In genomic region chr19:19320362-19321142, GRCh38 we compare ENCODE assay signal across 1 cellular context.
TF ChIP-seq lines count a peak whose summit lies in the region.

TSS of gene MAU2 (plus strand) at chr19:19320829. CDS start at chr19:19320860, 31 bp downstream.
TSS of gene SUGP1 (minus strand) at chr19:19320509. CDS start at chr19:19320496, 13 bp downstream.

TF ChIP-seq in HEK293, 187 proteins besides CTCF, POLR2A, EP300 and RAD21 (continued from another document and continues in another):
- TF ChIP-seq, protein P1, sequence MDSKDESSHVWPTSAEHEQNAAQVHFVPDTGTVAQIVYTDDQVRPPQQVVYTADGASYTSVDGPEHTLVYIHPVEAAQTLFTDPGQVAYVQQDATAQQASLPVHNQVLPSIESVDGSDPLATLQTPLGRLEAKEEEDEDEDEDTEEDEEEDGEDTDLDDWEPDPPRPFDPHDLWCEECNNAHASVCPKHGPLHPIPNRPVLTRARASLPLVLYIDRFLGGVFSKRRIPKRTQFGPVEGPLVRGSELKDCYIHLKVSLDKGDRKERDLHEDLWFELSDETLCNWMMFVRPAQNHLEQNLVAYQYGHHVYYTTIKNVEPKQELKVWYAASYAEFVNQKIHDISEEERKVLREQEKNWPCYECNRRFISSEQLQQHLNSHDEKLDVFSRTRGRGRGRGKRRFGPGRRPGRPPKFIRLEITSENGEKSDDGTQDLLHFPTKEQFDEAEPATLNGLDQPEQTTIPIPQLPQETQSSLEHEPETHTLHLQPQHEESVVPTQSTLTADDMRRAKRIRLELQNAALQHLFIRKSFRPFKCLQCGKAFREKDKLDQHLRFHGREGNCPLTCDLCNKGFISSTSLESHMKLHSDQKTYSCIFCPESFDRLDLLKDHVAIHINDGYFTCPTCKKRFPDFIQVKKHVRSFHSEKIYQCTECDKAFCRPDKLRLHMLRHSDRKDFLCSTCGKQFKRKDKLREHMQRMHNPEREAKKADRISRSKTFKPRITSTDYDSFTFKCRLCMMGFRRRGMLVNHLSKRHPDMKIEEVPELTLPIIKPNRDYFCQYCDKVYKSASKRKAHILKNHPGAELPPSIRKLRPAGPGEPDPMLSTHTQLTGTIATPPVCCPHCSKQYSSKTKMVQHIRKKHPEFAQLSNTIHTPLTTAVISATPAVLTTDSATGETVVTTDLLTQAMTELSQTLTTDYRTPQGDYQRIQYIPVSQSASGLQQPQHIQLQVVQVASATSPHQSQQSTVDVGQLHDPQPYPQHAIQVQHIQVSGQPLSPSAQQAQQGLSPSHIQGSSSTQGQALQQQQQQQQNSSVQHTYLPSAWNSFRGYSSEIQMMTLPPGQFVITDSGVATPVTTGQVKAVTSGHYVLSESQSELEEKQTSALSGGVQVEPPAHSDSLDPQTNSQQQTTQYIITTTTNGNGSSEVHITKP (tag by site-specific recombination; IDR thresholded peaks at IDR 0.05): no peak
- TF ChIP-seq ZFP3 (tag by site-specific recombination; IDR thresholded peaks at IDR 0.05; ENCODE audit: low read depth): no peak
- no peak; the same call in 1 of the 2 replicates for TF ChIP-seq ZEB2 (tag by site-specific recombination; IDR thresholded peaks at IDR 0.05)
- no peak for TF ChIP-seq ZNF223 (tag by site-specific recombination; IDR thresholded peaks at IDR 0.05)
- 0 out of 2 replicates have a peak, but pooled peaks have one; percentile 32 for TF ChIP-seq SP7 (tag by site-specific recombination; IDR thresholded peaks at IDR 0.05)
- no peak for TF ChIP-seq ZNF248 (tag by site-specific recombination; IDR thresholded peaks at IDR 0.05)
- TF ChIP-seq ZNF692 (tag by site-specific recombination; IDR thresholded peaks at IDR 0.05): peak; percentile 87
- TF ChIP-seq ZNF19 (tag by site-specific recombination; IDR thresholded peaks at IDR 0.05; ENCODE audit: low read depth): no peak
- TF ChIP-seq ZNF654 (tag by site-specific recombination; IDR thresholded peaks at IDR 0.05; ENCODE audit: low read depth): no peak
- TF ChIP-seq, protein P2, sequence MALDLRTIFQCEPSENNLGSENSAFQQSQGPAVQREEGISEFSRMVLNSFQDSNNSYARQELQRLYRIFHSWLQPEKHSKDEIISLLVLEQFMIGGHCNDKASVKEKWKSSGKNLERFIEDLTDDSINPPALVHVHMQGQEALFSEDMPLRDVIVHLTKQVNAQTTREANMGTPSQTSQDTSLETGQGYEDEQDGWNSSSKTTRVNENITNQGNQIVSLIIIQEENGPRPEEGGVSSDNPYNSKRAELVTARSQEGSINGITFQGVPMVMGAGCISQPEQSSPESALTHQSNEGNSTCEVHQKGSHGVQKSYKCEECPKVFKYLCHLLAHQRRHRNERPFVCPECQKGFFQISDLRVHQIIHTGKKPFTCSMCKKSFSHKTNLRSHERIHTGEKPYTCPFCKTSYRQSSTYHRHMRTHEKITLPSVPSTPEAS (tag by site-specific recombination; IDR thresholded peaks at IDR 0.05): no peak
- TF ChIP-seq REST (tag by site-specific recombination; IDR thresholded peaks at IDR 0.05): no peak
- peak; percentile 16; the same call in 1 of the 2 replicates for TF ChIP-seq ZBTB48 (tag by site-specific recombination; IDR thresholded peaks at IDR 0.05)
- TF ChIP-seq ZNF24 (tag by site-specific recombination; IDR thresholded peaks at IDR 0.05): 0 out of 2 replicates have a peak, but pooled peaks have one; percentile 1
- TF ChIP-seq, protein P3, sequence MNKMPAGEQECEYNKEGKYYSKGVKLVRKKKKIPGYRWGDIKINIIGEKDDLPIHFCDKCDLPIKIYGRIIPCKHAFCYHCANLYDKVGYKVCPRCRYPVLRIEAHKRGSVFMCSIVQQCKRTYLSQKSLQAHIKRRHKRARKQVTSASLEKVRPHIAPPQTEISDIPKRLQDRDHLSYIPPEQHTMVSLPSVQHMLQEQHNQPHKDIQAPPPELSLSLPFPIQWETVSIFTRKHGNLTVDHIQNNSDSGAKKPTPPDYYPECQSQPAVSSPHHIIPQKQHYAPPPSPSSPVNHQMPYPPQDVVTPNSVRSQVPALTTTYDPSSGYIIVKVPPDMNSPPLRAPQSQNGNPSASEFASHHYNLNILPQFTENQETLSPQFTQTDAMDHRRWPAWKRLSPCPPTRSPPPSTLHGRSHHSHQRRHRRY (tag by site-specific recombination; IDR thresholded peaks at IDR 0.05): no peak
- no peak for TF ChIP-seq ZNF423 (tag by site-specific recombination; IDR thresholded peaks at IDR 0.05)
- TF ChIP-seq ZNF354C (tag by site-specific recombination; IDR thresholded peaks at IDR 0.05; ENCODE audit: borderline replicate concordance, low read depth): no peak
- TF ChIP-seq ZNF768 (tag by site-specific recombination; IDR thresholded peaks at IDR 0.05): no peak
- peak; percentile 94 for TF ChIP-seq ZNF335 (tag by site-specific recombination; conservative IDR thresholded peaks at IDR 0.05)
- no peak for TF ChIP-seq REPIN1 (tag by site-specific recombination; IDR thresholded peaks at IDR 0.05; ENCODE audit: low read depth)
- TF ChIP-seq ZNF341 (tag by site-specific recombination; IDR thresholded peaks at IDR 0.05; ENCODE audit: low read depth): peak; percentile 69; the same call in 1 of the 2 replicates
- no peak for TF ChIP-seq ZNF488 (tag by site-specific recombination; IDR thresholded peaks at IDR 0.05)
- no peak for TF ChIP-seq KLF16 (tag by site-specific recombination; IDR thresholded peaks at IDR 0.05)
- TF ChIP-seq ZNF266 (tag by site-specific recombination; IDR thresholded peaks at IDR 0.05; ENCODE audit: low read depth): no peak
- no peak for TF ChIP-seq ZBTB6 (tag by site-specific recombination; IDR thresholded peaks at IDR 0.05)
- no peak for TF ChIP-seq BCL11A (tag by site-specific recombination; IDR thresholded peaks at IDR 0.05; ENCODE audit: low read depth)
- TF ChIP-seq HOXD13 (CRISPR knock-in tag; IDR thresholded peaks at IDR 0.05; ENCODE audit: borderline replicate concordance): peak; percentile 54; the same call in 1 of the 2 replicates
- no peak for TF ChIP-seq ZNF426 (tag by site-specific recombination; IDR thresholded peaks at IDR 0.05)
- no peak for TF ChIP-seq ZNF677 (tag by site-specific recombination; IDR thresholded peaks at IDR 0.05)
- no peak for TF ChIP-seq FEZF1 (tag by site-specific recombination; IDR thresholded peaks at IDR 0.05)
- TF ChIP-seq ZNF530 (tag by site-specific recombination; IDR thresholded peaks at IDR 0.05; ENCODE audit: low read depth): no peak
- TF ChIP-seq PRDM1 (tag by site-specific recombination; IDR thresholded peaks at IDR 0.05): no peak
- peak; percentile 99 for TF ChIP-seq ZNF76 (tag by site-specific recombination; IDR thresholded peaks at IDR 0.05; ENCODE audit: borderline replicate concordance, low read depth)
- TF ChIP-seq INSM2 (tag by site-specific recombination; IDR thresholded peaks at IDR 0.05): no peak
- TF ChIP-seq ZNF202 (tag by site-specific recombination; IDR thresholded peaks at IDR 0.05; ENCODE audit: borderline replicate concordance): no peak
- TF ChIP-seq ZNF112 (tag by site-specific recombination; IDR thresholded peaks at IDR 0.05): no peak
- TF ChIP-seq, protein P4, sequence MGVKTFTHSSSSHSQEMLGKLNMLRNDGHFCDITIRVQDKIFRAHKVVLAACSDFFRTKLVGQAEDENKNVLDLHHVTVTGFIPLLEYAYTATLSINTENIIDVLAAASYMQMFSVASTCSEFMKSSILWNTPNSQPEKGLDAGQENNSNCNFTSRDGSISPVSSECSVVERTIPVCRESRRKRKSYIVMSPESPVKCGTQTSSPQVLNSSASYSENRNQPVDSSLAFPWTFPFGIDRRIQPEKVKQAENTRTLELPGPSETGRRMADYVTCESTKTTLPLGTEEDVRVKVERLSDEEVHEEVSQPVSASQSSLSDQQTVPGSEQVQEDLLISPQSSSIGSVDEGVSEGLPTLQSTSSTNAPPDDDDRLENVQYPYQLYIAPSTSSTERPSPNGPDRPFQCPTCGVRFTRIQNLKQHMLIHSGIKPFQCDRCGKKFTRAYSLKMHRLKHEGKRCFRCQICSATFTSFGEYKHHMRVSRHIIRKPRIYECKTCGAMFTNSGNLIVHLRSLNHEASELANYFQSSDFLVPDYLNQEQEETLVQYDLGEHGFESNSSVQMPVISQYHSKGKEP (tag by site-specific recombination; IDR thresholded peaks at IDR 0.05): no peak
- TF ChIP-seq ZNF114 (tag by site-specific recombination; IDR thresholded peaks at IDR 0.05): no peak
- no peak for TF ChIP-seq ZBTB10 (tag by site-specific recombination; IDR thresholded peaks at IDR 0.05)
- TF ChIP-seq WT1 (tag by site-specific recombination; IDR thresholded peaks at IDR 0.05): no peak
